ENCODE assay signal across 18 cellular contexts in the genomic region with DNA sequence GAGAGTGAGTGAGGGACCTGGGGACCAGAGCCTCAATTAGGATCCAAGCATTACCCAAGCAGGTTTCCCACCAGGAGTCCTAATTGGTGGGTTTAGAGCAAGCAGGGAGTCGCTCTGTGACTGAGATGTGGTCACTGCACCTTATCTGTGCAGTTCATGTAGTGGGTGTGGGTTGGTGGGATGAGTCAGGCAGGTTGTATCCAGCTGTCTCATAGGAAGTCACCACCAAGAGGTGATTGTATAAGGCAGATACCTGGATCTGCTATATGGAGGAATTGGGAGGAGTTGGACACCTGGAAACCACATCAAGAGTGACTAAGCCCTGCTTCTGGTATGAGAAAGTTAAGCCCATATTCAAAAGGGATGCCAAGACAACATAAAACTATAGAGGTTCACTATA.
"Had no signal": no experiment of that assay in that cellular context is flagged by ENCODE, and none has a peak within 500 bp of the region (broad histone marks: within the 10 kb centered on the region; RNA-seq: fewer than 3 reads in every experiment).

No MANE protein-coding gene starts in this region.

- FAIRE-seq: kidney had no signal

- H3K4me3 ChIP-seq: body of pancreas, left ventricle myocardium inferior, tibial nerve had no signal

- H3K27ac ChIP-seq: body of pancreas, left ventricle myocardium inferior, neutrophil, tibial nerve had no signal

- H3K4me1 ChIP-seq: left ventricle myocardium inferior, tibial nerve had no signal

- DNase-seq: activated CD4-positive, alpha-beta T cell treated with anti-CD3 and anti-CD28 coated beads, Interleukin-2, amount 10 ng/mL, durations not matched to agents 7 days and 5 days; activated CD8-positive, alpha-beta memory T cell treated with anti-CD3 and anti-CD28 coated beads, Interleukin-2, amount 50 U/mL, for 48 hours; activated gamma-delta T cell; activated T-cell treated with anti-CD3 and anti-CD28 coated beads, Interleukin-2, amount 50 U/mL, for 72 hours; amniotic stem cell; body of pancreas; effector memory CD4-positive, alpha-beta T cell; kidney; left ventricle myocardium inferior; naive thymus-derived CD8-positive, alpha-beta T cell; retina; stimulated activated CD4-positive, alpha-beta T cell treated with anti-CD3 and anti-CD28 coated beads, Interleukin-2, amount 100 ng/mL, for 48 hours; stimulated activated naive B cell treated with anti-CD40 and anti-IgM and Interleukin-4, amounts not matched to agents 10 μg/mL and 1 μg/mL and 100 μg/mL, for 72 hours; substantia nigra; T-cell; T-helper 9 cell had no signal

- H3K27me3 ChIP-seq: body of pancreas, neutrophil, tibial nerve had no signal

- H3K9me3 ChIP-seq: body of pancreas, neutrophil had no signal

- ATAC-seq: activated T-cell treated with anti-CD3 and anti-CD28 coated beads, Interleukin-2, amount 50 U/mL, for 72 hours; body of pancreas; naive thymus-derived CD8-positive, alpha-beta T cell; stimulated activated naive B cell treated with anti-CD40 and anti-IgM and Interleukin-4, amounts not matched to agents 10 μg/mL and 1 μg/mL and 100 μg/mL, for 72 hours; T-cell had no signal

- H3K36me3 ChIP-seq: left ventricle myocardium inferior, neutrophil, tibial nerve had no signal
